Comparison of ENCODE assay signal across 19 cellular contexts in the genomic region with DNA sequence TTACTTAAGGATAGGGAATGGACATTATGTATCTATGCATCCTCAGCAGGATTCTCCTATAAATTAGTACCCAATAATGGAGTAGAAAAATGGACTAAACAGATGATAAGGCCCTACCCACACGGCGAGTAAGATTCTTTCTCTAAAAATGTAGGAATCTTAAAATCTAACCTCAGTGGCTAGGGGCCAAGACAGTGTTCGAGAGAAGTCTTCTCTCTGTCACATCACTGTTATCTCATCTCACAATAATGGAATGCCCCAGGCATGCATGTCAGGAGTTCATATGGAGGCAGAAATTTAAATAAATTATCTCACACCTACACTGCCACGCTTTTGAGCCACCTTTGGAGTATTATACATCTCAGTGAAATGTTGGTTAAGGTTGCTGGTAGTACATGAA.
DNase-seq lines count a peak whose midpoint lies in the region.
"Had no signal": no experiment of that assay in that cellular context is flagged by ENCODE, and none has a peak within 500 bp of the region (broad histone marks: within the 10 kb centered on the region; RNA-seq: fewer than 3 reads in every experiment).

No MANE protein-coding gene starts in this region.

- no peaks in the 10 kb centered on the region for H3K27me3 ChIP-seq in H7 (ENCODE audit: control insufficient read depth, insufficient read depth, low read length)
- H3K27me3 ChIP-seq: BLaER1 treated with 17β-estradiol and CSF1 and Interleukin-3, amounts not matched to agents 10 nM and 100 nM had no signal

- no peak overlapping the region for H3K4me3 ChIP-seq in H7 (ENCODE audit: insufficient read depth, low read depth, low read length)
- H3K4me3 ChIP-seq: A549; BLaER1 treated with 17β-estradiol and CSF1 and Interleukin-3, amounts not matched to agents 10 nM and 100 nM; GM12878 had no signal

- no peaks in the 10 kb centered on the region for H3K36me3 ChIP-seq in H7 (replicated peaks; ENCODE audit: control insufficient read depth, insufficient read depth, low read length)
- H3K36me3 ChIP-seq: BLaER1 treated with 17β-estradiol and CSF1 and Interleukin-3, amounts not matched to agents 10 nM and 100 nM had no signal

- peak; percentile 63 for DNase-seq in EH (ENCODE audit: low read depth)
- DNase-seq in M059J (ENCODE audit: low read depth), result peak; percentile 48
- peak; percentile 32 for DNase-seq in iris pigment epithelial cell (ENCODE audit: low read depth)
- DNase-seq in H7, result no peak
- no peak for DNase-seq in stimulated activated CD4-positive, alpha-beta T cell treated with anti-CD3 and anti-CD28 coated beads, Interleukin-2, amount 100 ng/mL, for 48 hours
- no peak for DNase-seq in NCI-H748 (lab: John Stamatoyannopoulos, UW; ENCODE audit: unreplicated experiment)
- DNase-seq: AML-193; Caco-2; CD4-positive, alpha-beta T cell; CD8-positive, alpha-beta T cell; DMS 273 treated with DMSO at 0.1 percent for 48 hours; DMS153; DMS53; DMS79; DND-41; GDM1 had no signal

Comparison
In these comparisons a context has a peak if more than half of its experiments do, and no peak if none do; other contexts are left out.
1. DNase-seq: peak in EH (single experiment), M059J (single experiment) and iris pigment epithelial cell (single experiment); none in H7 (single experiment), stimulated activated CD4-positive, alpha-beta T cell treated with anti-CD3 and anti-CD28 coated beads, Interleukin-2, amount 100 ng/mL, for 48 hours (0 of 2) and NCI-H748 (single experiment).